Comparison of ENCODE assay signal across 9 cellular contexts in genomic region chr2:132415256-132416079, GRCh38. TPM values are rescaled to one million over a fixed set of nuclear protein-coding genes. Genes with fewer than 3 reads are reported as not detected.
A peak's percentile ranks its signal among the peaks of the same experiment; 100 is the strongest.
DNase-seq lines count a peak whose midpoint lies in the region; ATAC-seq and TF ChIP-seq lines count a peak whose summit lies in the region.
"Had no signal": no experiment of that assay in that cellular context is flagged by ENCODE, and none has a peak within 500 bp of the region (broad histone marks: within the 10 kb centered on the region; RNA-seq: fewer than 3 reads in every experiment).

No MANE protein-coding gene starts in this region.

- no peaks in the 10 kb centered on the region for H3K9me3 Mint-ChIP-seq in MCF 10A (ENCODE audit: unreplicated experiment)

- TF ChIP-seq CTCF in heart right ventricle (IDR thresholded peaks at IDR 0.05) (no peak), MCF 10A (IDR thresholded peaks at IDR 0.05; ENCODE audit: unreplicated experiment) (no peak)

- peaks cover 42% of the 10 kb centered on the region for H3K4me1 Mint-ChIP-seq in MCF 10A (ENCODE audit: insufficient read depth, unreplicated experiment)
- H3K4me1 Mint-ChIP-seq: IgD-negative memory B cell had no signal

- no peak overlapping the region for H4K5ac ChIP-seq in mesendoderm (ENCODE audit: low read length)

- H3K23ac ChIP-seq in mesendoderm (ENCODE audit: low read length) = no peak overlapping the region

- H3K4me2 ChIP-seq in mesendoderm (ENCODE audit: low read length) = peak overlapping the region; percentile 79

- CTCF ChIA-PET in MCF 10A (lab: Yijun Ruan, JAX) = interaction anchor here (0.6 to 1.8 kb wide), 9 partner anchors 10 to 1261 kb away, joined by 3 to 8 read pairs (median 4); no protein-coding TSS in a partner anchor

- H3K9ac ChIP-seq in mesendoderm (ENCODE audit: low read length) = peak overlapping the region; percentile 79

- DNase-seq in heart right ventricle (peak in 1 of 2 donors; percentile 9), left ventricle myocardium superior (no peak), MCF 10A (ENCODE audit: unreplicated experiment) (peak; percentile 45), mesendoderm (peak; percentile 67), pons (ENCODE audit: low spot score) (no peak), midbrain (lab: John Stamatoyannopoulos, UW) (no peak)
- DNase-seq in activated T-cell treated with anti-CD3 and anti-CD28 coated beads, Interleukin-2, amount 50 U/mL, for 48 hours = no peak

- peaks cover 4% of the 10 kb centered on the region for H3K36me3 Mint-ChIP-seq in MCF 10A (ENCODE audit: insufficient read depth, unreplicated experiment)
- H3K36me3 Mint-ChIP-seq: IgD-negative memory B cell had no signal

- peak overlapping the region; percentile 43 for H3K4ac ChIP-seq in mesendoderm (ENCODE audit: low read depth, low read length)

- H4K8ac ChIP-seq in mesendoderm (ENCODE audit: low read depth, low read length) = peak overlapping the region; percentile 7

- POLR2A ChIA-PET in MCF 10A (lab: Yijun Ruan, JAX) = interaction anchor here (0.9 to 1.9 kb wide), 6 partner anchors 12 to 133 kb away, joined by 3 to 34 read pairs (median 6); no protein-coding TSS in a partner anchor

- WGBS in heart right ventricle, 2 donors = 19 to 23% methylated on average over 22 of the region's 22 CpGs
- no CpG with 5 or more reads among the region's 22 CpGs for WGBS in mesendoderm (ENCODE audit: extremely low coverage, insufficient coverage, low lambda C conversion rate)

- peak in 2 of 8 donors; percentile 12 to 22 for ATAC-seq in heart right ventricle
- ATAC-seq in left ventricle myocardium superior = no peak
- ATAC-seq in HG03442 (IDR thresholded peaks at IDR 0.05; ENCODE audit: unreplicated experiment) = no peak

- H3K4me3 Mint-ChIP-seq in MCF 10A (ENCODE audit: unreplicated experiment) = peak overlapping the region; percentile 78
- H3K4me3 Mint-ChIP-seq: IgD-negative memory B cell had no signal

- H3K18ac ChIP-seq in mesendoderm (ENCODE audit: low read length) = peak overlapping the region; percentile 31

- no peak overlapping the region for H3K27ac ChIP-seq in heart right ventricle
- H3K27ac ChIP-seq in mesendoderm (ENCODE audit: low read depth, low read length) = peak overlapping the region; percentile 93

- peak overlapping the region; percentile 89 for H3K56ac ChIP-seq in mesendoderm (ENCODE audit: low read length)

- H2AK5ac ChIP-seq in mesendoderm (ENCODE audit: low read length) = no peak overlapping the region

- H3K4me3 ChIP-seq in heart right ventricle (peak overlapping the region; percentile 12 to 75 (median 54)), mesendoderm (ENCODE audit: low read length) (no peak overlapping the region)

- TSS peak; percentile 76 for BruUV-seq in MCF 10A (replicated peaks; lab: Mats Ljungman, UMichigan)

- H3K79me2 ChIP-seq in mesendoderm (ENCODE audit: control insufficient read depth, insufficient read depth, low read length) = no peaks in the 10 kb centered on the region

- H2BK15ac ChIP-seq in mesendoderm (replicated peaks; ENCODE audit: low read depth) = no peak overlapping the region

- peak overlapping the region; percentile 91 for H3K27ac Mint-ChIP-seq in MCF 10A (ENCODE audit: low read depth, unreplicated experiment)
- H3K27ac Mint-ChIP-seq: IgD-negative memory B cell had no signal

- no peaks in the 10 kb centered on the region for H3K9me3 ChIP-seq in heart right ventricle

- H2BK120ac ChIP-seq in mesendoderm (ENCODE audit: low read depth, low read length) = no peak overlapping the region

- H3K36me3 ChIP-seq in heart right ventricle (no peaks in the 10 kb centered on the region), mesendoderm (ENCODE audit: control insufficient read depth, insufficient read depth, low read length) (no peaks in the 10 kb centered on the region)

- peaks cover 0 to 54% (median 32%) of the 10 kb centered on the region in 7 donors for H3K27me3 ChIP-seq in heart right ventricle
- H3K27me3 ChIP-seq in mesendoderm (ENCODE audit: insufficient read depth, low read length, poor library complexity) = no peaks in the 10 kb centered on the region

- H3K4me1 ChIP-seq in heart right ventricle = peaks cover 0 to 15% (median 11%) of the 10 kb centered on the region in 9 donors
- H3K4me1 ChIP-seq in mesendoderm (ENCODE audit: control insufficient read depth, low read depth, low read length) = peaks cover 6% of the 10 kb centered on the region

- peak overlapping the region; percentile 24 for H2BK5ac ChIP-seq in mesendoderm (ENCODE audit: low read length)

- intact Hi-C loops in heart right ventricle (cut with DNase I) (no loop called here), left ventricle myocardium superior (cut with micrococcal nuclease) (no loop called here), MCF 10A (cut with micrococcal nuclease) (loop anchor here (1.0 to 2.0 kb wide), 4 partner anchors 15 to 66 kb away; no protein-coding TSS in a partner anchor)

- no peaks in the 10 kb centered on the region for H3K27me3 Mint-ChIP-seq in MCF 10A (ENCODE audit: insufficient read depth, unreplicated experiment)

- no peaks in the 10 kb centered on the region for H3K79me1 ChIP-seq in mesendoderm (ENCODE audit: low read length)

RNA-seq across cellular contexts. Expression of gene GPR39, which starts 1.1 kb away (rescaled TPM):
- total RNA-seq in heart right ventricle (not detected), left ventricle myocardium superior (not detected), MCF 10A (2022) (7.2 and 7.7 TPM in 2 replicates)
- polyA plus RNA-seq in heart right ventricle = under 1 TPM in 1 of 2 donors, not detected in 1; 0.04 TPM
- polyA plus RNA-seq in mesendoderm (2013, experiment 1 of 2) = 2.4 TPM
- 2.5 TPM for polyA plus RNA-seq in mesendoderm (2013, experiment 2 of 2)
- polyA plus RNA-seq: IgD-negative memory B cell had no signal

Comparison
In these comparisons a context has a peak if more than half of its experiments do, and no peak if none do; other contexts are left out.
1. DNase-seq: peak in MCF 10A (single experiment) and mesendoderm (single experiment); none in left ventricle myocardium superior (single experiment), pons (single experiment), activated T-cell treated with anti-CD3 and anti-CD28 coated beads, Interleukin-2, amount 50 U/mL, for 48 hours (0 of 2) and midbrain (single experiment).